In genomic region chr2:45275235-45275805, GRCh38 we compare ENCODE assay signal across 1 cellular context.
TF ChIP-seq lines count a peak whose summit lies in the region.

No MANE protein-coding gene starts in this region.

TF ChIP-seq in IMR-90, 13 proteins besides CTCF, POLR2A, EP300 and RAD21:
- TF ChIP-seq FOS (IDR thresholded peaks at IDR 0.05; ENCODE audit: low read depth, low read length) (no peak), CHD1 (IDR thresholded peaks at IDR 0.05; ENCODE audit: low read depth, low read length) (no peak), BHLHE40 (IDR thresholded peaks at IDR 0.05; ENCODE audit: low read depth, low read length) (no peak), MAZ (IDR thresholded peaks at IDR 0.05; ENCODE audit: borderline replicate concordance, low read depth, low read length) (no peak), RCOR1 (IDR thresholded peaks at IDR 0.05; ENCODE audit: insufficient replicate concordance, low read length) (no peak), MXI1 (IDR thresholded peaks at IDR 0.05; ENCODE audit: borderline replicate concordance, low read depth, low read length) (no peak), SMC3 (IDR thresholded peaks at IDR 0.05; ENCODE audit: low read depth, low read length) (no peak), RFX5 (IDR thresholded peaks at IDR 0.05; ENCODE audit: low read depth, low read length) (no peak), MAFK (IDR thresholded peaks at IDR 0.05; ENCODE audit: low read depth, low read length) (no peak), NFE2L2 (IDR thresholded peaks at IDR 0.05; ENCODE audit: low read depth, low read length) (no peak), CEBPB (IDR thresholded peaks at IDR 0.05; ENCODE audit: low read depth, low read length) (no peak)
- TF ChIP-seq, protein P1, sequence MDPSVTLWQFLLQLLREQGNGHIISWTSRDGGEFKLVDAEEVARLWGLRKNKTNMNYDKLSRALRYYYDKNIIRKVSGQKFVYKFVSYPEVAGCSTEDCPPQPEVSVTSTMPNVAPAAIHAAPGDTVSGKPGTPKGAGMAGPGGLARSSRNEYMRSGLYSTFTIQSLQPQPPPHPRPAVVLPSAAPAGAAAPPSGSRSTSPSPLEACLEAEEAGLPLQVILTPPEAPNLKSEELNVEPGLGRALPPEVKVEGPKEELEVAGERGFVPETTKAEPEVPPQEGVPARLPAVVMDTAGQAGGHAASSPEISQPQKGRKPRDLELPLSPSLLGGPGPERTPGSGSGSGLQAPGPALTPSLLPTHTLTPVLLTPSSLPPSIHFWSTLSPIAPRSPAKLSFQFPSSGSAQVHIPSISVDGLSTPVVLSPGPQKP (IDR thresholded peaks at IDR 0.05; ENCODE audit: borderline replicate concordance, low read depth, low read length), result no peak
- TF ChIP-seq, protein P2, sequence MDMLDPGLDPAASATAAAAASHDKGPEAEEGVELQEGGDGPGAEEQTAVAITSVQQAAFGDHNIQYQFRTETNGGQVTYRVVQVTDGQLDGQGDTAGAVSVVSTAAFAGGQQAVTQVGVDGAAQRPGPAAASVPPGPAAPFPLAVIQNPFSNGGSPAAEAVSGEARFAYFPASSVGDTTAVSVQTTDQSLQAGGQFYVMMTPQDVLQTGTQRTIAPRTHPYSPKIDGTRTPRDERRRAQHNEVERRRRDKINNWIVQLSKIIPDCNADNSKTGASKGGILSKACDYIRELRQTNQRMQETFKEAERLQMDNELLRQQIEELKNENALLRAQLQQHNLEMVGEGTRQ (IDR thresholded peaks at IDR 0.05; ENCODE audit: low read depth, low read length), result no peak
